8 cellular contexts compared by ENCODE assay signal in genomic region chr19:32691291-32691951, GRCh38. TPM values are rescaled to one million over a fixed set of nuclear protein-coding genes. Genes with fewer than 3 reads are reported as not detected.
DNase-seq lines count a peak whose midpoint lies in the region; ATAC-seq and TF ChIP-seq lines count a peak whose summit lies in the region.

Gene NUDT19 (plus strand): TSS chr19:32691821. CDS start chr19:32691961, 140 bp downstream.

- peak within 1 kb of the TSS; percentile 78 for H4K8ac ChIP-seq in trophoblast cell (ENCODE audit: low read depth, low read length)

- no peaks in the 10 kb centered on the region for H3K36me3 ChIP-seq in trophoblast cell (ENCODE audit: control insufficient read depth in 1 of 2, insufficient read depth in 2 of 2, low read length in 2 of 2)
- no peaks in the 10 kb centered on the region for H3K36me3 ChIP-seq in upper lobe of left lung

- TF ChIP-seq POLR2A in upper lobe of left lung (IDR thresholded peaks at IDR 0.05) = peak in 3 of 4 donors; percentile 43 to 87 (median 84)

- peaks cover 10% of the 10 kb centered on the region for H3K79me1 ChIP-seq in trophoblast cell (ENCODE audit: low read length)

- peak; percentile 95 for ATAC-seq in Right ventricle myocardium inferior
- peak; percentile 93 to 96 for ATAC-seq in upper lobe of left lung (ENCODE audit: low FRiP score in 2 of 2)

- H3K4me3 ChIP-seq in trophoblast cell (ENCODE audit: low read depth, low read length) (peak within 1 kb of the TSS; percentile 73), upper lobe of left lung (peak within 1 kb of the TSS; percentile 63 to 93 (median 77))

- H3K9me3 ChIP-seq in trophoblast cell (ENCODE audit: insufficient read depth, low read depth, low read length) (no peaks in the 10 kb centered on the region), upper lobe of left lung (no peaks in the 10 kb centered on the region)

- peaks cover 28% of the 10 kb centered on the region for H3K36me3 Mint-ChIP-seq in HFFc6 (ENCODE audit: low read depth)
- H3K36me3 Mint-ChIP-seq in activated naive CD8-positive, alpha-beta T cell treated with anti-CD3 and anti-CD28 coated beads for 36 hours = peaks cover 51% of the 10 kb centered on the region

- H3K27ac Mint-ChIP-seq in HFFc6 = peak within 1 kb of the TSS; percentile 93
- peak within 1 kb of the TSS; percentile 93 for H3K27ac Mint-ChIP-seq in activated naive CD8-positive, alpha-beta T cell treated with anti-CD3 and anti-CD28 coated beads for 36 hours

- peak within 1 kb of the TSS; percentile 14 for H2BK5ac ChIP-seq in trophoblast cell (ENCODE audit: low read depth, low read length, poor library complexity)

- no CpG with 5 or more reads among the region's 32 CpGs for WGBS in trophoblast cell (ENCODE audit: extremely low coverage, insufficient coverage, insufficient read length)
- 11 to 24% methylated on average over 8 to 15 of the region's 32 CpGs for WGBS in upper lobe of left lung, 2 donors

- H3K4me2 ChIP-seq in trophoblast cell (ENCODE audit: low read length) = peak within 1 kb of the TSS; percentile 78

- H3K27ac ChIP-seq in trophoblast cell (ENCODE audit: low read depth, low read length) = no peak within 1 kb of the TSS
- H3K27ac ChIP-seq in upper lobe of left lung = peak within 1 kb of the TSS; percentile 85 to 91 (median 88)

- TF ChIP-seq CTCF in GM10266 (IDR thresholded peaks at IDR 0.05; ENCODE audit: control insufficient read depth, insufficient read depth, low read depth, missing control alignments) = no peak
- TF ChIP-seq CTCF in HFFc6 (IDR thresholded peaks at IDR 0.05) = no peak
- no peak for TF ChIP-seq CTCF in upper lobe of left lung (IDR thresholded peaks at IDR 0.05)

- peaks cover 41% of the 10 kb centered on the region for H3K4me1 Mint-ChIP-seq in HFFc6 (ENCODE audit: low read depth)
- H3K4me1 Mint-ChIP-seq in activated naive CD8-positive, alpha-beta T cell treated with anti-CD3 and anti-CD28 coated beads for 36 hours = peaks cover 46% of the 10 kb centered on the region

- peak within 1 kb of the TSS; percentile 49 for H3K4ac ChIP-seq in trophoblast cell (ENCODE audit: low read depth, low read length)

- H3K9me3 Mint-ChIP-seq in HFFc6 = peaks cover 12% of the 10 kb centered on the region; the same call in 1 of the 2 replicates
- H3K9me3 Mint-ChIP-seq in activated naive CD8-positive, alpha-beta T cell treated with anti-CD3 and anti-CD28 coated beads for 36 hours = peaks cover 9% of the 10 kb centered on the region

- peak within 1 kb of the TSS; percentile 91 for H3K14ac ChIP-seq in trophoblast cell (ENCODE audit: low read length)

- peak within 1 kb of the TSS; percentile 55 for H3K18ac ChIP-seq in trophoblast cell (ENCODE audit: low read length)

- peak within 1 kb of the TSS; percentile 74 for H4K91ac ChIP-seq in trophoblast cell (ENCODE audit: low read depth, low read length)

- peaks cover 5% of the 10 kb centered on the region for H3K79me2 ChIP-seq in trophoblast cell (ENCODE audit: control insufficient read depth, insufficient read depth, low read length, poor library complexity)

- peak within 1 kb of the TSS; percentile 84 for H2AK5ac ChIP-seq in trophoblast cell (ENCODE audit: low read length)

- peak within 1 kb of the TSS; percentile 91 for H3K4me3 Mint-ChIP-seq in HFFc6
- peak within 1 kb of the TSS; percentile 84 for H3K4me3 Mint-ChIP-seq in activated naive CD8-positive, alpha-beta T cell treated with anti-CD3 and anti-CD28 coated beads for 36 hours

- DNase-seq in GM10266 (ENCODE audit: extremely low spot score) = peak; percentile 92
- peak; percentile 86 for DNase-seq in HFFc6
- peak; percentile 80 for DNase-seq in NAMALWA (ENCODE audit: low spot score)
- DNase-seq in SKM-1 treated with dmso at 0.1 percent for 144 hours (lab: John Stamatoyannopoulos, UW; ENCODE audit: unreplicated experiment) = peak; percentile 60
- peak; percentile 86 for DNase-seq in activated naive CD8-positive, alpha-beta T cell treated with anti-CD3 and anti-CD28 coated beads for 36 hours
- DNase-seq in Right ventricle myocardium inferior (ENCODE audit: missing footprints) = peak; percentile 92
- DNase-seq in trophoblast cell = peak; percentile 45 to 66
- DNase-seq in upper lobe of left lung = peak; percentile 94 to 95

- peaks cover 9 to 12% of the 10 kb centered on the region in 2 experiments for H3K4me1 ChIP-seq in trophoblast cell (ENCODE audit: control insufficient read depth in 1 of 2, insufficient read depth in 2 of 2, low read length in 2 of 2)
- peaks cover 46 to 61% (median 52%) of the 10 kb centered on the region in 4 donors for H3K4me1 ChIP-seq in upper lobe of left lung

- peak within 1 kb of the TSS; percentile 61 for H4K12ac ChIP-seq in trophoblast cell (ENCODE audit: low read depth, low read length)

- peak within 1 kb of the TSS; percentile 92 for H2AFZ ChIP-seq in trophoblast cell (ENCODE audit: insufficient read depth, low read length, poor library complexity)

- no peak within 1 kb of the TSS for H3K23ac ChIP-seq in trophoblast cell (ENCODE audit: low read length)

- H2BK120ac ChIP-seq in trophoblast cell (ENCODE audit: insufficient read depth, low read length, poor library complexity) = peak within 1 kb of the TSS; percentile 48

- peak within 1 kb of the TSS; percentile 54 for H3K9ac ChIP-seq in trophoblast cell (ENCODE audit: low read length)

- H2BK12ac ChIP-seq in trophoblast cell (ENCODE audit: low read length) = no peak within 1 kb of the TSS

- H3K27me3 ChIP-seq in trophoblast cell (ENCODE audit: insufficient read depth, low read length) (no peaks in the 10 kb centered on the region), upper lobe of left lung (no peaks in the 10 kb centered on the region)

- intact Hi-C loops in Right ventricle myocardium inferior (cut with DNase I) = loop anchor here (5.0 kb wide), 1 partner anchor 109 kb away; the partner anchor contains the start of gene PDCD5

- H3K27me3 Mint-ChIP-seq in HFFc6 (ENCODE audit: insufficient read depth) = no peaks in the 10 kb centered on the region; the same call in 1 of the 2 replicates
- no peaks in the 10 kb centered on the region for H3K27me3 Mint-ChIP-seq in activated naive CD8-positive, alpha-beta T cell treated with anti-CD3 and anti-CD28 coated beads for 36 hours

- TF ChIP-seq EP300 in upper lobe of left lung (IDR thresholded peaks at IDR 0.05) = no peak

RNA-seq across cellular contexts. Expression of gene NUDT19, which starts in this region (rescaled TPM):
- 10 to 100 TPM; 12.8 to 15.1 (median 14.3) TPM for total RNA-seq in HFFc6 (2021; fragmentation: NEBNext Ultra II Directional; extraction: Animal tissue kit (Norgen Biotek cat#: 25700))
- 10 to 100 TPM; 16.2 to 16.4 TPM for total RNA-seq in activated naive CD8-positive, alpha-beta T cell treated with anti-CD3 and anti-CD28 coated beads for 36 hours
- total RNA-seq in Right ventricle myocardium inferior (23.8 TPM), upper lobe of left lung (10 to 100 TPM in 5 of 6 donors, 1 to 10 TPM in 1; 9.4 to 21.6 (median 15.3) TPM)
- 2.7 TPM in 2 replicates for polyA plus RNA-seq in trophoblast cell (2013)
